ENCODE assay signal across 14 cellular contexts in the genomic region with DNA sequence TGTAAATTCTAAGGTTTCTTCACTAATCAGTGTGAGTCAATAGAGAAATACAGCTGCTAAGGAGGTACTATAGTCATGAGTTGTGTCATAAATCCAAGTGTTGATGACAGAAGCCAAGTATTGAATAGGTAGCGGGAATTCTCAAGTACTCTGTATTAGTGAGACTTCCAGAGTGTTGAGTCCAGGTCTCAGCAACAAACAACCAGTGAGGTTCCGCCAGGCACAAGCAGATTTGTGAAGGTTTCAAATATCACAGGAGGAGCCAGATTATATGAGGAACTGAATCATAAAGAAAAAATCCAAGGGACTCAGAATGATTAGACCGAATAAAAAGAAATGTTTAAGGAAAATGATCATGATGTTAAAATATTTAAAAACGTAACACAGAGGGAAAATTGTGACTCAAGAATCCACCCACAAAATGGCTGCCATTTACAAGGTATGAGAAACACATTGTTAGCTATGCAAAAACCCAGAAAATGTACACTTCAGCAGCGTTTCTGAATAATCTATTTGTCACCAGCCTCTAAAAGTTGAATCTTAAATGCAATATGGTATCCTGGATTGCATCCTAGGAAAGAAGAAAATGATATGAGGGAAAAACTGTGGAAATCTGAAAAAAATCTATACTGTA. TPM values are rescaled to one million over a fixed set of nuclear protein-coding genes. Genes with fewer than 3 reads are reported as not detected.
DNase-seq lines count a peak whose midpoint lies in the region; FAIRE-seq lines count a peak whose summit lies in the region.
"Had no signal": no experiment of that assay in that cellular context is flagged by ENCODE, and none has a peak within 500 bp of the region (broad histone marks: within the 10 kb centered on the region; RNA-seq: fewer than 3 reads in every experiment).

No MANE protein-coding gene starts in this region.

- no peaks in the 10 kb centered on the region for H3K36me3 ChIP-seq in MG63
- H3K36me3 ChIP-seq in small intestine (ENCODE audit: control insufficient read depth in 2 of 2, insufficient read depth in 2 of 2, low read length in 2 of 2), result no peaks in the 10 kb centered on the region
- H3K36me3 ChIP-seq: ovary had no signal

- DNase-seq in Daoy (ENCODE audit: low read depth) (peak; percentile 80), MG63 (peak; percentile 78), astrocyte of the hippocampus (ENCODE audit: low read depth, low spot score) (peak; percentile 62), myocyte (ENCODE audit: low read depth) (peak; percentile 50), posterior cingulate gyrus (no peak), ecto neural progenitor cell (ENCODE audit: low spot score) (no peak), activated gamma-delta T cell treated with Interleukin-2 at 50 U/mL for 16 hours (no peak), small intestine (no peak)
- DNase-seq: body of pancreas; Caco-2; left colon; ovary; stimulated activated CD4-positive, alpha-beta T cell treated with anti-CD3 and anti-CD28 coated beads, Interleukin-4, amount 100 ng/mL, for 4 hours; T-helper 2 cell had no signal

- FAIRE-seq in small intestine (lab: Jason Lieb, UNC), result no peak

- no peaks in the 10 kb centered on the region for H3K27me3 ChIP-seq in MG63
- peaks cover 0 to 2% of the 10 kb centered on the region in 2 donors for H3K27me3 ChIP-seq in small intestine (ENCODE audit: control insufficient read depth in 2 of 2, insufficient read depth in 2 of 2, low read length in 2 of 2)
- H3K27me3 ChIP-seq: body of pancreas, ovary had no signal

- intact Hi-C loops in posterior cingulate gyrus (cut with DNase I), result no loop called here

- H3K4me3 ChIP-seq in MG63, result no peak overlapping the region
- H3K4me3 ChIP-seq in small intestine (ENCODE audit: low read depth in 1 of 2, low read length in 2 of 2), result no peak overlapping the region
- H3K4me3 ChIP-seq: body of pancreas, ovary had no signal

- H3K27ac ChIP-seq in small intestine (ENCODE audit: low read depth in 1 of 2, low read length in 1 of 2), result no peak overlapping the region
- H3K27ac ChIP-seq: body of pancreas, ovary had no signal

- H3K9me3 ChIP-seq in MG63 (no peaks in the 10 kb centered on the region), small intestine (ENCODE audit: control insufficient read depth, low read depth) (no peaks in the 10 kb centered on the region)
- H3K9me3 ChIP-seq: body of pancreas, Caco-2, ovary had no signal

- no peaks in the 10 kb centered on the region for H3K4me1 ChIP-seq in small intestine (ENCODE audit: control insufficient read depth in 2 of 2, insufficient read depth in 1 of 2, low read depth in 1 of 2, low read length in 1 of 2)
- H3K4me1 ChIP-seq: Caco-2 had no signal

- WGBS in small intestine, 3 donors, result 83 to 92% (median 88%) methylated on average over 5 of the region's 5 CpGs

RNA-seq across cellular contexts. Expression of a gene that starts 27.3 kb away (rescaled TPM):
- total RNA-seq in Daoy (2014; rRNA removed; shearing (Covaris generic)), result 73.2 and 98.7 TPM in 2 replicates
- total RNA-seq in MG63 (2014; rRNA removed; shearing (Covaris generic); ENCODE audit: low replicate concordance), result 47.2 and 48.6 TPM in 2 replicates
- total RNA-seq in myocyte, result 3.2 and 4.4 TPM in 2 replicates
- polyA plus RNA-seq in myocyte (2012), result 18.2 TPM
- polyA plus RNA-seq in small intestine, result 1 to 10 TPM in 2 of 3 donors, under 1 TPM in 1; 0.45 to 8.8 (median 1.1) TPM

RNA-seq across cellular contexts. Expression of a gene that starts 58.5 kb away (rescaled TPM):
- total RNA-seq in Daoy (2014; rRNA removed; shearing (Covaris generic)), result 88.3 and 104 TPM in 2 replicates
- total RNA-seq in MG63 (2014; rRNA removed; shearing (Covaris generic); ENCODE audit: low replicate concordance), result 88.1 and 139 TPM in 2 replicates
- 63.8 and 67.4 TPM in 2 replicates for total RNA-seq in myocyte
- 23.9 TPM for polyA plus RNA-seq in myocyte (2012)
- polyA plus RNA-seq in small intestine, result 10 to 100 TPM; 26.5 to 35.2 (median 29.7) TPM

Comparison
In these comparisons a context has a peak if more than half of its experiments do, and no peak if none do; other contexts are left out.
1. DNase-seq: peak in Daoy (single experiment), MG63 (single experiment), astrocyte of the hippocampus (single experiment) and myocyte (single experiment); none in posterior cingulate gyrus (0 of 10), ecto neural progenitor cell (single experiment), activated gamma-delta T cell treated with Interleukin-2 at 50 U/mL for 16 hours (single experiment) and small intestine (single experiment).